In the genomic region with DNA sequence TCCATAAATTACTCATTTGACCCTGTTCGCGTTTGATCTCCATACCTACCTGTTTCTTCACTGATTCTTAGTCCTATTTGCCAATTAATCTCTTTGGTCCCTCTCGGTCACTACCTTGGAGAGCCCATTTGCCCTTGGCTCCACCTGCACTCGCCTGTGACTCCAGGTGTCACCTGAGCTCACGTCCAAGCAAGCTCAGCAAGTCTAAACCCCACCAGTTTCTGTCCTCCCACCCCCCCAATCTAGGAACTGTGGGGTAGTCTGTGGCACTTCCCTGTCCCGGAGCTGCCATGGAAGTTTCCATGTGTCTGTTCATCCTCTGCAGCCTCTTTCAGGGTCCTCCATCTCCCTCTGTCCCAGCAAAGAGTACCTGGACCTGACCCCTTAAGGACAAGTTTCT, we compare ENCODE assay signal across 26 cellular contexts.
"Had no signal": no experiment of that assay in that cellular context is flagged by ENCODE, and none has a peak within 500 bp of the region (broad histone marks: within the 10 kb centered on the region; RNA-seq: fewer than 3 reads in every experiment).

No MANE protein-coding gene starts in this region.

- H3K27ac ChIP-seq: dorsolateral prefrontal cortex, esophagus squamous epithelium, heart right ventricle, lower lobe of right lung, neutrophil, prostate gland, right atrium auricular region, suprapubic skin, transverse colon, upper lobe of right lung, uterus had no signal

- H3K27me3 ChIP-seq: neutrophil, right atrium auricular region, upper lobe of right lung, uterus had no signal

- H3K4me1 ChIP-seq: esophagus squamous epithelium, lower lobe of right lung, prostate gland, right atrium auricular region, upper lobe of right lung, uterus had no signal

- H3K9me3 ChIP-seq: esophagus squamous epithelium, heart right ventricle, lower lobe of right lung, neutrophil, prostate gland, right atrium auricular region, suprapubic skin, transverse colon, upper lobe of right lung, uterus had no signal

- H3K4me3 ChIP-seq: dorsolateral prefrontal cortex, esophagus squamous epithelium, heart right ventricle, lower lobe of right lung, prostate gland, right atrium auricular region, smooth muscle cell, suprapubic skin, transverse colon, upper lobe of right lung, uterus had no signal

- H3K36me3 ChIP-seq: esophagus squamous epithelium, heart right ventricle, lower lobe of right lung, neutrophil, prostate gland, right atrium auricular region, suprapubic skin, transverse colon, upper lobe of right lung, uterus had no signal

- H3K4me2 ChIP-seq: smooth muscle cell had no signal

- ATAC-seq: lower lobe of right lung; natural killer cell; sciatic nerve; stimulated activated naive CD8-positive, alpha-beta T cell treated with anti-CD3 and anti-CD28 coated beads, Interleukin-15, amount 100 ng/mL, for 72 hours; upper lobe of right lung had no signal

- DNase-seq: cortex of kidney; dorsolateral prefrontal cortex; effector CD8-positive, alpha-beta T cell; esophagus squamous epithelium; foreskin melanocyte; glutamatergic neuron; heart right ventricle; hypothalamus; left ventricle myocardium superior; lower lobe of right lung; natural killer cell; stimulated activated CD4-positive, alpha-beta T cell treated with anti-CD3 and anti-CD28 coated beads, Interleukin-12 subunit alpha, Interleukin-12 subunit beta, amount 100 ng/mL, for 4 hours; stimulated activated CD4-positive, alpha-beta T cell treated with anti-CD3 and anti-CD28 coated beads, Interleukin-1b, Interleukin-23, amount 100 ng/mL, for 48 hours; stimulated activated CD4-positive, alpha-beta T cell treated with anti-CD3 and anti-CD28 coated beads, Interleukin-4, amount 100 ng/mL, for 1 hour; stimulated activated CD8-positive, alpha-beta memory T cell treated with anti-CD3 and anti-CD28 coated beads, Interleukin-4, amount 100 ng/mL, for 48 hours; stimulated activated naive CD4-positive, alpha-beta T cell; stimulated activated naive CD8-positive, alpha-beta T cell treated with anti-CD3 and anti-CD28 coated beads, Interleukin-15, amount 100 ng/mL, for 72 hours; transverse colon; upper lobe of right lung; uterus had no signal
